ENCODE assay signal across 21 cellular contexts in the genomic region with DNA sequence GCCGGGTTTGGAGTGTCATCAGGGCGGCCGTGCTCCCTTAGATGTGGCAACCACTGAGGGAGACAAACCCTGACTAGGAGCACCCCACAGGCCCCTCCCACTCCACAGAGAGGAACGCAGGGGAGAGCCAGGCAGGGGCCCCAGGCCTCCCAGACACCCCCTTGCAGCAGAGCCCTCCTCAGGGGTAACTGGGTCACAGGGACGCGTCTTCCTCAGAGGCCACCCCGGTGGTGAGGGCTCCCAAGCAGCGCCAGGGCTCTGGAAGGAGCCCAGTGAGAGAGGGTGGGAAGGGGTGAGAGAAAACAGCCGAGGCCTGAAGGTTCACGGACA.
"Had no signal": no experiment of that assay in that cellular context is flagged by ENCODE, and none has a peak within 500 bp of the region (broad histone marks: within the 10 kb centered on the region; RNA-seq: fewer than 3 reads in every experiment).

No MANE protein-coding gene starts in this region.

- H3K27me3 ChIP-seq: pancreas, thyroid gland, vagina had no signal

- H3K27ac ChIP-seq: esophagus squamous epithelium, left lung, lower lobe of right lung, neutrophil, pancreas, sigmoid colon, stomach, thyroid gland, vagina had no signal

- H3K4me3 Mint-ChIP-seq: effector memory CD8-positive, alpha-beta T cell; immature natural killer cell; natural killer cell; stimulated activated effector memory CD8-positive, alpha-beta T cell treated with anti-CD3 and anti-CD28 coated beads, Interleukin-12 subunit alpha, Interleukin-12 subunit beta, amount 100 ng/mL, for 72 hours had no signal

- H3K4me1 Mint-ChIP-seq: immature natural killer cell, natural killer cell had no signal

- H3K4me3 ChIP-seq: esophagus squamous epithelium, left lung, lower lobe of right lung, sigmoid colon, stomach, thyroid gland, vagina had no signal

- H3K9me3 ChIP-seq: esophagus squamous epithelium, left lung, lower lobe of right lung, neutrophil, pancreas, sigmoid colon, stomach, thyroid gland, vagina had no signal

- H3K9me3 Mint-ChIP-seq: effector memory CD8-positive, alpha-beta T cell; immature natural killer cell; natural killer cell; stimulated activated effector memory CD8-positive, alpha-beta T cell treated with anti-CD3 and anti-CD28 coated beads, Interleukin-12 subunit alpha, Interleukin-12 subunit beta, amount 100 ng/mL, for 72 hours had no signal

- DNase-seq: cortex of kidney; effector memory CD8-positive, alpha-beta T cell; erythroblast; esophagus squamous epithelium; hypothalamus; immature natural killer cell; islet precursor cell; lower lobe of right lung; natural killer cell; sigmoid colon; stimulated activated CD4-positive, alpha-beta T cell treated with anti-CD3 and anti-CD28 coated beads, Interleukin-2, amount 100 ng/mL, for 24 hours; stimulated activated CD4-positive, alpha-beta T cell treated with anti-CD3 and anti-CD28 coated beads, Interleukin-4, amount 100 ng/mL, for 24 hours; stimulated activated naive CD4-positive, alpha-beta T cell treated with Interleukin-2 at 50 U/mL for 16 hours; stomach; thyroid gland; trophoblast cell had no signal

- ATAC-seq: effector memory CD8-positive, alpha-beta T cell; left lung; lower lobe of right lung; natural killer cell; pancreas; stimulated activated effector memory CD8-positive, alpha-beta T cell treated with anti-CD3 and anti-CD28 coated beads, Interleukin-12 subunit alpha, Interleukin-12 subunit beta, amount 100 ng/mL, for 72 hours had no signal

- H3K36me3 Mint-ChIP-seq: natural killer cell had no signal
